21 cellular contexts compared by ENCODE assay signal in the genomic region with DNA sequence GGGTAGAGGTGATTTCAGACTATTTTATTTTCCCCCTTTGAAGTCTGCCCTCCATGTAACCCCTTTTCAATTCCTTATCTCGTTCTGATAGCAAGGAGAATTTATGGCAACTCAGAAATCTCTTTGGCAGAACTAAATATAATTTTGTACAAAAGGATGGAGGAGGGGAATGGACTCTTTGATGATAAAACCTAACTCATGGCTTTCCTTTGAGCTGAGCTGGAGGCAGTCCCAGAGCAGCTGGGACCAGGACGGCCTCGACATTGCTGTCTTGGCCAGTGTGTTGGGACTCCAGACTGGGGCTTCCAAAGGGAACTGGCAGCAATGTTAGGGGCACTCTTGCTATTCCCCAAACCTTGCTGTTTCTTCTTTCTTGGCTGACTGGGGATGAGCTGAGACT. TPM values are rescaled to one million over a fixed set of nuclear protein-coding genes. Genes with fewer than 3 reads are reported as not detected.
"Had no signal": no experiment of that assay in that cellular context is flagged by ENCODE, and none has a peak within 500 bp of the region (broad histone marks: within the 10 kb centered on the region; RNA-seq: fewer than 3 reads in every experiment).

No MANE protein-coding gene starts in this region.

- H3K27ac Mint-ChIP-seq: activated CD4-positive, alpha-beta memory T cell treated with anti-CD3 and anti-CD28 coated beads, Interleukin-2, amount 10 ng/mL, durations not matched to agents 7 days and 5 days; activated CD4-positive, alpha-beta T cell treated with anti-CD3 and anti-CD28 coated beads for 36 hours; progenitor cell of endocrine pancreas had no signal

- H3K27me3 ChIP-seq: brain microvascular endothelial cell, heart right ventricle had no signal

- H3K36me3 ChIP-seq: brain microvascular endothelial cell, heart right ventricle, thoracic aorta had no signal

- H3K27ac ChIP-seq: brain microvascular endothelial cell, thoracic aorta had no signal

- ATAC-seq: activated T-cell treated with anti-CD3 and anti-CD28 coated beads, Interleukin-2, amount 50 U/mL, for 4 hours; effector memory CD8-positive, alpha-beta T cell; left colon; naive thymus-derived CD8-positive, alpha-beta T cell had no signal

- H3K9me3 Mint-ChIP-seq: activated CD4-positive, alpha-beta memory T cell treated with anti-CD3 and anti-CD28 coated beads, Interleukin-2, amount 10 ng/mL, durations not matched to agents 7 days and 5 days; activated T-cell treated with anti-CD3 and anti-CD28 coated beads, Interleukin-2, amount 50 U/mL, for 4 hours; effector memory CD8-positive, alpha-beta T cell; naive thymus-derived CD8-positive, alpha-beta T cell; stimulated activated naive CD8-positive, alpha-beta T cell treated with anti-CD3 and anti-CD28 coated beads, Interleukin-15, Interleukin-2, amounts not matched to agents 100 ng/mL and 50 ng/mL, for 24 hours; T-helper 1 cell treated with Interleukin-12 subunit alpha and Interleukin-12 subunit beta and Interleukin-4 antibody, amounts not matched to agents 30 μg/mL and 1 μg/mL, for 36 hours had no signal

- H3K9me3 ChIP-seq: heart right ventricle, thoracic aorta had no signal

- H3K27me3 Mint-ChIP-seq: activated CD4-positive, alpha-beta T cell treated with anti-CD3 and anti-CD28 coated beads for 36 hours; activated naive CD8-positive, alpha-beta T cell; effector memory CD8-positive, alpha-beta T cell; naive thymus-derived CD8-positive, alpha-beta T cell; stimulated activated naive CD8-positive, alpha-beta T cell treated with anti-CD3 and anti-CD28 coated beads, Interleukin-15, Interleukin-2, amounts not matched to agents 100 ng/mL and 50 ng/mL, for 24 hours had no signal

- H3K4me3 ChIP-seq: heart right ventricle, thoracic aorta had no signal

- DNase-seq: activated CD4-positive, alpha-beta memory T cell treated with anti-CD3 and anti-CD28 coated beads, Interleukin-2, amount 10 ng/mL, durations not matched to agents 7 days and 5 days; activated CD4-positive, alpha-beta T cell treated with anti-CD3 and anti-CD28 coated beads for 36 hours; activated gamma-delta T cell treated with Interleukin-2 at 50 U/mL for 16 hours; activated T-cell treated with anti-CD3 and anti-CD28 coated beads, Interleukin-2, amount 50 U/mL, for 4 hours; brain microvascular endothelial cell; cerebellar nuclear complex; dermis blood vessel endothelial cell; effector memory CD8-positive, alpha-beta T cell; foreskin melanocyte; heart right ventricle; left colon; mammary epithelial cell; occipital lobe; right cardiac atrium; small intestine had no signal

- H3K4me3 Mint-ChIP-seq: activated CD4-positive, alpha-beta memory T cell treated with anti-CD3 and anti-CD28 coated beads, Interleukin-2, amount 10 ng/mL, durations not matched to agents 7 days and 5 days; activated CD4-positive, alpha-beta T cell treated with anti-CD3 and anti-CD28 coated beads for 36 hours; activated naive CD8-positive, alpha-beta T cell; activated T-cell treated with anti-CD3 and anti-CD28 coated beads, Interleukin-2, amount 50 U/mL, for 4 hours; effector memory CD8-positive, alpha-beta T cell; naive thymus-derived CD8-positive, alpha-beta T cell; stimulated activated naive CD8-positive, alpha-beta T cell treated with anti-CD3 and anti-CD28 coated beads, Interleukin-15, Interleukin-2, amounts not matched to agents 100 ng/mL and 50 ng/mL, for 24 hours had no signal

RNA-seq across cellular contexts. Expression of gene PAX8, which starts 47.7 kb away (rescaled TPM):
- total RNA-seq: occipital lobe had no signal
